Comparison of ENCODE assay signal across 1 cellular context in genomic region chr7:42930889-42931288, GRCh38.
TF ChIP-seq lines count a peak whose summit lies in the region.

No MANE protein-coding gene starts in this region.

TF ChIP-seq in HEK293, 187 proteins besides CTCF, POLR2A, EP300 and RAD21 (continued from another document):
- TF ChIP-seq PRDM2 (tag by site-specific recombination; IDR thresholded peaks at IDR 0.05; ENCODE audit: borderline replicate concordance) (no peak), ZNF426 (tag by site-specific recombination; IDR thresholded peaks at IDR 0.05) (no peak), ZNF184 (tag by site-specific recombination; IDR thresholded peaks at IDR 0.05) (no peak), GLIS2 (tag by site-specific recombination; IDR thresholded peaks at IDR 0.05) (no peak), ZNF398 (tag by site-specific recombination; IDR thresholded peaks at IDR 0.05) (no peak), ZNF341 (tag by site-specific recombination; IDR thresholded peaks at IDR 0.05; ENCODE audit: low read depth) (no peak), ZNF2 (tag by site-specific recombination; IDR thresholded peaks at IDR 0.05) (no peak), ZNF394 (tag by site-specific recombination; IDR thresholded peaks at IDR 0.05; ENCODE audit: borderline replicate concordance) (peak; percentile 67; the same call in 1 of the 2 replicates), SCRT1 (tag by site-specific recombination; IDR thresholded peaks at IDR 0.05; ENCODE audit: borderline replicate concordance) (peak; percentile 33; the same call in 1 of the 2 replicates), HOXD13 (CRISPR knock-in tag; IDR thresholded peaks at IDR 0.05; ENCODE audit: borderline replicate concordance) (no peak), ZNF133 (tag by site-specific recombination; IDR thresholded peaks at IDR 0.05) (no peak), ZNF335 (tag by site-specific recombination; conservative IDR thresholded peaks at IDR 0.05) (0 out of 2 replicates have a peak, but pooled peaks have one; percentile 1), ZBTB11 (tag by site-specific recombination; conservative IDR thresholded peaks at IDR 0.05; ENCODE audit: low read depth) (no peak), ZNF792 (tag by site-specific recombination; IDR thresholded peaks at IDR 0.05) (no peak), ZNF433 (tag by site-specific recombination; IDR thresholded peaks at IDR 0.05; ENCODE audit: low read depth) (no peak), ZFP3 (tag by site-specific recombination; IDR thresholded peaks at IDR 0.05; ENCODE audit: low read depth) (no peak), ZNF280D (tag by site-specific recombination; IDR thresholded peaks at IDR 0.05) (no peak), ZNF324 (tag by site-specific recombination; IDR thresholded peaks at IDR 0.05) (no peak), SETDB1 (IDR thresholded peaks at IDR 0.05; ENCODE audit: insufficient read length, low read length) (no peak), ZNF18 (tag by site-specific recombination; IDR thresholded peaks at IDR 0.05) (no peak)
